Comparison of ENCODE assay signal across 8 cellular contexts in the genomic region with DNA sequence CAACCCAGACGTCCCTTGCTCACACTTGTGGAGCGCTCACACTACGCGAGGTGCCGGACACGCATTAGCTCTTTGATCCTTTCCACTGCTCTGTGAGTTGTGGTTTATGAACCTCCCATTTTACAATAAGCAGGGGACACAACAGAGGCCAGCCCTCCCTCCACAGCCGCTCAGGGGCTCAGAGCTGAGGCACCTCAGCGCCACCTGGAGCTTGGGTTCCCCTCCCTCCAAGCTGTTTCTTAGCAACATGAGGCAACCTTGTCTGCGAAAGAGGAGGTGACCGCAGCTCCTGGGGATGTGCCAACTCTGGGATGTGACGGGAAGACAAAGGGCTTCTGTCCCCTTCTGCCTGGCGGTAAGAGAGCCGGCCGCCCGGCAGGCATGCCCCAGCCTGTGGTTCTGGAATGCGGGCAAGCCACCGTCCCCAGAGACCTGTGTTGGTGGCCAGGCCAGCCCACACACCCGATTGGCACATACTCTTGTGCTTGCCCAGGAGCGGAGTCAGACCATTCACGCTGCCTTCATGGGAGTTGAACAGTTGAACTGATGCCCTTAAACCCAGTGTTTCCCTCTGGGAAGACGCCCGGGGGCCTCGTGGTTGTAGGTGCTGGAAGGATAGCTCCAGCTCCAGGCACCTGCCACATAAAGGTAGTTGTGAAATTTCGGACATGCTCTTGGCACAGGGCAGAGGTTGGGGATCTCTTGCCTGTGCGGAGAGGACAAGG. TPM values are rescaled to one million over a fixed set of nuclear protein-coding genes. Genes with fewer than 3 reads are reported as not detected.
DNase-seq lines count a peak whose midpoint lies in the region; ATAC-seq and TF ChIP-seq lines count a peak whose summit lies in the region.

No MANE protein-coding gene starts in this region.

- no peak for TF ChIP-seq EP300 in gastroesophageal sphincter (IDR thresholded peaks at IDR 0.05)

- H3K27me3 ChIP-seq in gastroesophageal sphincter = no peaks in the 10 kb centered on the region
- no peaks in the 10 kb centered on the region for H3K27me3 ChIP-seq in rectal smooth muscle tissue (ENCODE audit: control insufficient read depth, insufficient read depth, low read length)

- peak overlapping the region in 3 of 4 donors; percentile 91 to 96 (median 95) for H3K27ac ChIP-seq in gastroesophageal sphincter
- peak overlapping the region; percentile 56 for H3K27ac ChIP-seq in rectal smooth muscle tissue (ENCODE audit: low read depth, low read length)

- peaks cover 11% of the 10 kb centered on the region for H3K36me3 Mint-ChIP-seq in activated CD4-positive, alpha-beta T cell treated with anti-CD3 and anti-CD28 coated beads, Interleukin-2, amount 10 ng/mL, durations not matched to agents 7 days and 5 days (ENCODE audit: low read depth)

- H3K9ac ChIP-seq in rectal smooth muscle tissue (ENCODE audit: low read length) = no peak overlapping the region

- TF ChIP-seq CTCF in gastroesophageal sphincter (IDR thresholded peaks at IDR 0.05) = no peak

- H3K9me3 Mint-ChIP-seq in activated CD4-positive, alpha-beta T cell treated with anti-CD3 and anti-CD28 coated beads, Interleukin-2, amount 10 ng/mL, durations not matched to agents 7 days and 5 days = no peaks in the 10 kb centered on the region

- WGBS in gastroesophageal sphincter (ENCODE audit: low coverage in 1 of 2), 2 donors = 49 to 69% methylated on average over 6 to 11 of the region's 25 CpGs

- DNase-seq in activated CD8-positive, alpha-beta memory T cell treated with anti-CD3 and anti-CD28 coated beads for 24 hours = peak; percentile 66
- no peak for DNase-seq in activated CD8-positive, alpha-beta memory T cell treated with anti-CD3 and anti-CD28 coated beads, Interleukin-2, amount 50 U/mL, for 48 hours
- DNase-seq in NCI-H2171 (lab: John Stamatoyannopoulos, UW) (peak; percentile 91), SK-N-DZ (ENCODE audit: low spot score) (no peak)
- peak; percentile 35 for DNase-seq in activated CD4-positive, alpha-beta T cell treated with anti-CD3 and anti-CD28 coated beads, Interleukin-2, amount 10 ng/mL, durations not matched to agents 7 days and 5 days

- peaks cover 0 to 8% (median 0%) of the 10 kb centered on the region in 3 donors for H3K9me3 ChIP-seq in gastroesophageal sphincter

- ATAC-seq in gastroesophageal sphincter = no peak
- no peak for ATAC-seq in HG03342 (IDR thresholded peaks at IDR 0.05; ENCODE audit: unreplicated experiment)

- H3K27me3 Mint-ChIP-seq in activated CD4-positive, alpha-beta T cell treated with anti-CD3 and anti-CD28 coated beads, Interleukin-2, amount 10 ng/mL, durations not matched to agents 7 days and 5 days = no peaks in the 10 kb centered on the region

- CTCF ChIA-PET in activated CD4-positive, alpha-beta T cell treated with anti-CD3 and anti-CD28 coated beads, Interleukin-2, amount 10 ng/mL, durations not matched to agents 7 days and 5 days (lab: Charles Lee) = interaction anchor here (0.8 to 2.8 kb wide), 4 partner anchors 32 to 53 kb away, joined by 3 to 10 read pairs (median 4); no protein-coding TSS in a partner anchor

- H3K36me3 ChIP-seq in gastroesophageal sphincter = no peaks in the 10 kb centered on the region
- H3K36me3 ChIP-seq in rectal smooth muscle tissue (ENCODE audit: control insufficient read depth, insufficient read depth, low read length) = no peaks in the 10 kb centered on the region

- peaks cover 0 to 85% (median 36%) of the 10 kb centered on the region in 3 donors for H3K4me1 ChIP-seq in gastroesophageal sphincter
- H3K4me1 ChIP-seq in rectal smooth muscle tissue (ENCODE audit: control insufficient read depth, insufficient read depth, low read length) = peaks cover 43% of the 10 kb centered on the region

- TF ChIP-seq POLR2A in gastroesophageal sphincter (IDR thresholded peaks at IDR 0.05) = no peak

- H3K4me1 Mint-ChIP-seq in activated CD4-positive, alpha-beta T cell treated with anti-CD3 and anti-CD28 coated beads, Interleukin-2, amount 10 ng/mL, durations not matched to agents 7 days and 5 days = peaks cover 67% of the 10 kb centered on the region

- no peak overlapping the region for H3K4me3 Mint-ChIP-seq in activated CD4-positive, alpha-beta T cell treated with anti-CD3 and anti-CD28 coated beads, Interleukin-2, amount 10 ng/mL, durations not matched to agents 7 days and 5 days

- POLR2A ChIA-PET in activated CD4-positive, alpha-beta T cell treated with anti-CD3 and anti-CD28 coated beads, Interleukin-2, amount 10 ng/mL, durations not matched to agents 7 days and 5 days (lab: Charles Lee) = no interaction called here

- H3K27ac Mint-ChIP-seq in activated CD4-positive, alpha-beta T cell treated with anti-CD3 and anti-CD28 coated beads, Interleukin-2, amount 10 ng/mL, durations not matched to agents 7 days and 5 days = peak overlapping the region; percentile 70

- H3K4me3 ChIP-seq in gastroesophageal sphincter (no peak overlapping the region), rectal smooth muscle tissue (ENCODE audit: low read length) (no peak overlapping the region)

RNA-seq across cellular contexts. Expression of a gene that starts 44.5 kb away (rescaled TPM):
- total RNA-seq in activated CD4-positive, alpha-beta T cell treated with anti-CD3 and anti-CD28 coated beads, Interleukin-2, amount 10 ng/mL, durations not matched to agents 7 days and 5 days = 10 to 100 TPM; 97.3 to 98.8 TPM
- total RNA-seq in gastroesophageal sphincter = 100 to 1,000 TPM in 2 of 4 donors, 10 to 100 TPM in 2; 50.9 to 190 (median 106) TPM
- polyA plus RNA-seq in SK-N-DZ (2014; cell fraction: cytosol; rRNA removed) = 73.7 and 78.2 TPM in 2 replicates
- polyA plus RNA-seq in SK-N-DZ (2014; cell fraction: nucleus; rRNA removed) = 38.1 and 43.3 TPM in 2 replicates

Comparison
In these comparisons a context has a peak if more than half of its experiments do, and no peak if none do; other contexts are left out.
1. DNase-seq: peak in activated CD8-positive, alpha-beta memory T cell treated with anti-CD3 and anti-CD28 coated beads for 24 hours (single experiment), NCI-H2171 (single experiment) and activated CD4-positive, alpha-beta T cell treated with anti-CD3 and anti-CD28 coated beads, Interleukin-2, amount 10 ng/mL, durations not matched to agents 7 days and 5 days (single experiment); none in activated CD8-positive, alpha-beta memory T cell treated with anti-CD3 and anti-CD28 coated beads, Interleukin-2, amount 50 U/mL, for 48 hours (single experiment) and SK-N-DZ (single experiment).